8 cellular contexts compared by ENCODE assay signal in genomic region chr19:39390759-39391592, GRCh38. TPM values are rescaled to one million over a fixed set of nuclear protein-coding genes. Genes with fewer than 3 reads are reported as not detected.
DNase-seq lines count a peak whose midpoint lies in the region; ATAC-seq, FAIRE-seq and TF ChIP-seq lines count a peak whose summit lies in the region.

Gene MED29, plus strand, starts transcription at chr19:39391378. Its CDS starts 45 bp downstream, at chr19:39391423.
Gene PAF1, minus strand, starts transcription at chr19:39391106. Its CDS starts 242 bp downstream, at chr19:39390864.

- H3K9me3 ChIP-seq in HUES64 (ENCODE audit: insufficient read depth, low read depth, low read length) = no peaks in the 10 kb centered on the region
- H3K9me3 ChIP-seq in OCI-LY1 (ENCODE audit: low read length) = no peaks in the 10 kb centered on the region
- no peaks in the 10 kb centered on the region for H3K9me3 ChIP-seq in mesodermal cell (ENCODE audit: control insufficient read depth, low read length)

- no peaks in the 10 kb centered on the region for H4K20me1 ChIP-seq in OCI-LY1 (ENCODE audit: insufficient read depth, low read length)

- H3K4me2 ChIP-seq in OCI-LY1 (ENCODE audit: low read length) = peak within 1 kb of the TSS; percentile 73

- ATAC-seq in GM21447 (IDR thresholded peaks at IDR 0.05; ENCODE audit: unreplicated experiment) = peak; percentile 92

- H3K4me1 ChIP-seq in HUES64 (ENCODE audit: insufficient read depth, low read length) (peaks cover 3% of the 10 kb centered on the region; the same call in 1 of the 2 replicates), OCI-LY1 (ENCODE audit: insufficient read depth, low read length, severe bottlenecking) (peaks cover 16% of the 10 kb centered on the region), mesodermal cell (ENCODE audit: control insufficient read depth, insufficient read depth, low read length, poor library complexity, severe bottlenecking) (peaks cover 13% of the 10 kb centered on the region)

- H3K79me2 ChIP-seq in OCI-LY1 (ENCODE audit: insufficient read depth, low read length) = no peaks in the 10 kb centered on the region

- peak; percentile 95 for DNase-seq in D341Med (ENCODE audit: low spot score)
- peak; percentile 93 for DNase-seq in activated CD8-positive, alpha-beta memory T cell treated with anti-CD3 and anti-CD28 coated beads, Interleukin-2, amount 50 U/mL, for 4 hours
- DNase-seq in stimulated activated CD8-positive, alpha-beta memory T cell treated with anti-CD3 and anti-CD28 coated beads, Interleukin-15, amount 100 ng/mL, for 4 hours (ENCODE audit: low read depth in 2 of 2) = peak; percentile 88 to 96

- H3K36me3 ChIP-seq in HUES64 (ENCODE audit: insufficient read depth, low read length) = peaks cover 54% of the 10 kb centered on the region
- peaks cover 53% of the 10 kb centered on the region; the same call in 1 of the 2 replicates for H3K36me3 ChIP-seq in OCI-LY1 (ENCODE audit: insufficient read depth, low read length)
- H3K36me3 ChIP-seq in mesodermal cell (ENCODE audit: control insufficient read depth, insufficient read depth, low read length) = peaks cover 64% of the 10 kb centered on the region

- H3K9ac ChIP-seq in HUES64 (ENCODE audit: low read depth, low read length) = peak within 1 kb of the TSS; percentile 95
- H3K9ac ChIP-seq in OCI-LY1 (ENCODE audit: low read length) = peak within 1 kb of the TSS; percentile 88

- peak; percentile 99 for FAIRE-seq in endometrium (lab: Jason Lieb, UNC)

- WGBS in HUES64 = under 1% methylated on average over 68 of the region's 68 CpGs
- 0% methylated on average over 53 to 66 of the region's 68 CpGs for WGBS in mesodermal cell (ENCODE audit: insufficient coverage in 2 of 2), 2 experiments

- TF ChIP-seq CTCF in OCI-LY1 (IDR thresholded peaks at IDR 0.05; ENCODE audit: low read length) = 0 out of 2 replicates have a peak, but pooled peaks have one; percentile 7

- H3F3A ChIP-seq in OCI-LY1 (ENCODE audit: insufficient read depth, low read length) = no peaks in the 10 kb centered on the region

- H2AFZ ChIP-seq in OCI-LY1 (ENCODE audit: low read length) = no peak within 1 kb of the TSS

- H3K27me3 ChIP-seq in HUES64 (ENCODE audit: insufficient read depth, low read length) (no peaks in the 10 kb centered on the region), OCI-LY1 (ENCODE audit: insufficient read depth, low read length) (no peaks in the 10 kb centered on the region)

- H3K27ac ChIP-seq in HUES64 (ENCODE audit: low read depth, low read length) (peak within 1 kb of the TSS; percentile 99), OCI-LY1 (ENCODE audit: low read depth, low read length, poor library complexity, severe bottlenecking) (peak within 1 kb of the TSS; percentile 87), mesodermal cell (ENCODE audit: low read depth, low read length, severe bottlenecking) (peak within 1 kb of the TSS; percentile 98)

- H3K4me3 ChIP-seq in HUES64 (ENCODE audit: low read length) (peak within 1 kb of the TSS; percentile 91), OCI-LY1 (ENCODE audit: low read depth, low read length, poor library complexity, severe bottlenecking) (peak within 1 kb of the TSS; percentile 82), mesodermal cell (ENCODE audit: extremely low read depth, insufficient read depth, low read length, poor library complexity, severe bottlenecking) (peak within 1 kb of the TSS; percentile 94)

- no peaks in the 10 kb centered on the region for H3K9me2 ChIP-seq in OCI-LY1 (ENCODE audit: low read depth, low read length)

RNA-seq across cellular contexts. Expression of gene MED29, which starts in this region (rescaled TPM):
- polyA plus RNA-seq in HUES64 (2013, experiment 1 of 2) = 26.0 TPM
- 27.6 TPM for polyA plus RNA-seq in HUES64 (2013, experiment 2 of 2)
- polyA plus RNA-seq in mesodermal cell (2013, experiment 1 of 2) = 20.7 TPM
- polyA plus RNA-seq in mesodermal cell (2013, experiment 2 of 2) = 17.8 TPM

RNA-seq across cellular contexts. Expression of gene PAF1, which starts in this region (rescaled TPM):
- 36.1 TPM for polyA plus RNA-seq in HUES64 (2013, experiment 1 of 2)
- 33.1 TPM for polyA plus RNA-seq in HUES64 (2013, experiment 2 of 2)
- 41.8 TPM for polyA plus RNA-seq in mesodermal cell (2013, experiment 1 of 2)
- 46.1 TPM for polyA plus RNA-seq in mesodermal cell (2013, experiment 2 of 2)

Comparison
In these comparisons a context has a peak if more than half of its experiments do, and no peak if none do; other contexts are left out.
1. Peak in every context shown above with its lines: DNase-seq, ATAC-seq, H3K4me3 ChIP-seq and H3K27ac ChIP-seq.